In the genomic region with DNA sequence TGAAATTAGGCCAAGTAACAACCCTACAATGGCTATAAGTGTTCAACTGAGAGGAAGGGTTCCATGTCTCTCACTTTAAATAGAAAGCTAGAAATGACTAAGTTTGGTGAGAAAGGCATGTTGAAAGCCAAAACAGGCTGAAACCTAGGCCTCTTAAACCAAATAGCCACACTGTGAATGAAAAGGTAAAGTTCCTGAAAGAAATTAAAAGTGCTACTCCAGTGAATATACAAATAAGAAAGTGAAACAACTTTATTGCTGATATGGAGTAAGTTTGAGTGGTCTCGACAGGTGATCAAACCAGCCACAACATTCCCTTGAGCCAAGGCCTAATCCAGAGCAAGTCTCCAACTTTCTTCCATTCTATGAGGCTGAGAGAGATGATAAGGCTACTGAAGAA, we compare ENCODE assay signal across 12 cellular contexts.
A peak's percentile ranks its signal among the peaks of the same experiment; 100 is the strongest.
DNase-seq lines count a peak whose midpoint lies in the region; ATAC-seq and TF ChIP-seq lines count a peak whose summit lies in the region.
"Had no signal": no experiment of that assay in that cellular context is flagged by ENCODE, and none has a peak within 500 bp of the region (broad histone marks: within the 10 kb centered on the region; RNA-seq: fewer than 3 reads in every experiment).

No MANE protein-coding gene starts in this region.

- H3K4me3 ChIP-seq in GM12865 (ENCODE audit: low read depth, low read length) (no peak overlapping the region), mesenchymal stem cell (ENCODE audit: insufficient read depth in 1 of 2, low read depth in 1 of 2, low read length in 2 of 2) (no peak overlapping the region), PC-3 (ENCODE audit: low read length) (no peak overlapping the region)
- H3K4me3 ChIP-seq: pancreas had no signal

- peaks cover 25% of the 10 kb centered on the region for H3K79me1 ChIP-seq in mesenchymal stem cell (replicated peaks; ENCODE audit: low read length, poor library complexity, severe bottlenecking)

- no peak overlapping the region for H3K18ac ChIP-seq in mesenchymal stem cell (ENCODE audit: low read depth in 1 of 2, low read length in 2 of 2)

- H3K9me2 ChIP-seq in PC-3 (replicated peaks; ENCODE audit: low read length), result no peaks in the 10 kb centered on the region

- H3K9ac ChIP-seq in mesenchymal stem cell (ENCODE audit: low read length) (no peak overlapping the region), PC-3 (ENCODE audit: low read length) (no peak overlapping the region)

- ATAC-seq in GM19395 (IDR thresholded peaks at IDR 0.05; ENCODE audit: unreplicated experiment), result peak; percentile 93
- ATAC-seq in HG02970 (IDR thresholded peaks at IDR 0.05; ENCODE audit: low FRiP score, unreplicated experiment), result peak; percentile 49
- ATAC-seq in T-helper 17 cell, result no peak
- ATAC-seq in PC-3, result no peak
- ATAC-seq: pancreas had no signal

- POLR2A ChIA-PET in PC-3 (lab: Charles Lee; ENCODE audit: unreplicated experiment), result no interaction called here

- H3K4ac ChIP-seq in mesenchymal stem cell (ENCODE audit: low read depth in 1 of 2, low read length in 2 of 2), result no peak overlapping the region

- H2BK120ac ChIP-seq in mesenchymal stem cell (ENCODE audit: low read depth, low read length), result no peak overlapping the region

- H2BK12ac ChIP-seq in mesenchymal stem cell (ENCODE audit: low read length in 2 of 2), result no peak overlapping the region

- H3F3A ChIP-seq in PC-3 (ENCODE audit: low read length, unreplicated experiment), result no peaks in the 10 kb centered on the region

- no peak overlapping the region for H2AFZ ChIP-seq in mesenchymal stem cell (ENCODE audit: low read depth, low read length)
- H2AFZ ChIP-seq in PC-3 (ENCODE audit: low read length), result no peak overlapping the region

- H3K27me3 ChIP-seq in mesenchymal stem cell (ENCODE audit: control insufficient read depth in 1 of 2, insufficient read depth in 1 of 2, low read length in 2 of 2) (no peaks in the 10 kb centered on the region), PC-3 (ENCODE audit: low read length) (no peaks in the 10 kb centered on the region)
- H3K27me3 ChIP-seq: pancreas had no signal

- H2AK5ac ChIP-seq in mesenchymal stem cell (ENCODE audit: low read length, severe bottlenecking), result no peak overlapping the region

- H3K36me3 Mint-ChIP-seq in T-helper 17 cell (ENCODE audit: low read depth), result peaks cover 2% of the 10 kb centered on the region

- no peak overlapping the region for H3K4me2 ChIP-seq in mesenchymal stem cell (ENCODE audit: low read length, poor library complexity, severe bottlenecking)
- H3K4me2 ChIP-seq in PC-3 (ENCODE audit: low read length), result no peak overlapping the region

- H3K4me1 ChIP-seq in mesenchymal stem cell (ENCODE audit: control insufficient read depth, insufficient read depth, low read depth, low read length), result peaks cover 2% of the 10 kb centered on the region
- peaks cover 8% of the 10 kb centered on the region; the same call in 1 of the 2 replicates for H3K4me1 ChIP-seq in PC-3 (ENCODE audit: insufficient read depth, low read length)
- H3K4me1 ChIP-seq: pancreas had no signal

- no peak overlapping the region for H2BK5ac ChIP-seq in mesenchymal stem cell (ENCODE audit: low read depth, low read length, poor library complexity, severe bottlenecking)

- CTCF ChIA-PET in PC-3 (lab: Charles Lee), result no interaction called here

- 100% methylated on average over 1 of the region's 1 CpG for WGBS in mesenchymal stem cell

- no peaks in the 10 kb centered on the region for H4K20me1 ChIP-seq in PC-3 (ENCODE audit: low read length)

- H3K36me3 ChIP-seq in mesenchymal stem cell (ENCODE audit: control insufficient read depth in 1 of 2, insufficient read depth in 2 of 2, low read depth in 1 of 2, low read length in 2 of 2), result no peaks in the 10 kb centered on the region
- no peaks in the 10 kb centered on the region for H3K36me3 ChIP-seq in PC-3 (ENCODE audit: low read depth, low read length)
- H3K36me3 ChIP-seq: pancreas had no signal

- H3K27ac Mint-ChIP-seq in T-helper 17 cell, result peak overlapping the region; percentile 80

- peaks cover 46% of the 10 kb centered on the region for H3K4me1 Mint-ChIP-seq in T-helper 17 cell

- H3K79me2 ChIP-seq in PC-3 (ENCODE audit: low read length), result no peaks in the 10 kb centered on the region

- H3K27ac ChIP-seq in mesenchymal stem cell (ENCODE audit: low read length, poor library complexity, severe bottlenecking) (no peak overlapping the region), PC-3 (ENCODE audit: low read length) (no peak overlapping the region)
- H3K27ac ChIP-seq: pancreas had no signal

- no peak overlapping the region for H3K23ac ChIP-seq in mesenchymal stem cell (ENCODE audit: low read length in 2 of 2)

- H4K91ac ChIP-seq in mesenchymal stem cell (ENCODE audit: low read length), result no peak overlapping the region

- DNase-seq in GM12865 (ENCODE audit: low read depth) (peak; percentile 64), T-helper 17 cell (no peak), RKO (ENCODE audit: low spot score) (no peak), mesenchymal stem cell (no peak), NOMO-1 (lab: John Stamatoyannopoulos, UW; ENCODE audit: unreplicated experiment in 2 of 2) (no peak), PC-3 (no peak)
- DNase-seq: effector CD8-positive, alpha-beta T cell; NCI-H1105; pancreas; SHP77 treated with DMSO at 0.1 percent for 48 hours had no signal

- peak overlapping the region; percentile 52 for H3K4me3 Mint-ChIP-seq in T-helper 17 cell

- H4K8ac ChIP-seq in mesenchymal stem cell (ENCODE audit: low read length), result no peak overlapping the region

- no TSS peak for BruUV-seq in PC-3 (replicated peaks; lab: Mats Ljungman, UMichigan)

- no peak for TF ChIP-seq CTCF in GM12865 (IDR thresholded peaks at IDR 0.05; ENCODE audit: insufficient read depth, low read depth, low read length, missing control alignments)
- no peak for TF ChIP-seq CTCF in PC-3 (conservative IDR thresholded peaks at IDR 0.05; ENCODE audit: low read depth, low read length)

- H3K9me3 ChIP-seq in T-helper 17 cell (ENCODE audit: control insufficient read depth, low read length, poor library complexity, severe bottlenecking) (no peaks in the 10 kb centered on the region), mesenchymal stem cell (ENCODE audit: control insufficient read depth, low read length) (no peaks in the 10 kb centered on the region), PC-3 (ENCODE audit: low read length) (no peaks in the 10 kb centered on the region)
- H3K9me3 ChIP-seq: pancreas had no signal

- intact Hi-C loops in PC-3 (cut with micrococcal nuclease), result no loop called here

- no peak overlapping the region for H3K14ac ChIP-seq in mesenchymal stem cell (ENCODE audit: low read length in 2 of 2)

- no peak overlapping the region for H2BK15ac ChIP-seq in mesenchymal stem cell (ENCODE audit: low read depth, poor library complexity, severe bottlenecking)

- no peaks in the 10 kb centered on the region for H3K27me3 Mint-ChIP-seq in T-helper 17 cell

Comparison
In these comparisons a context has a peak if more than half of its experiments do, and no peak if none do; other contexts are left out.
1. ATAC-seq: peak in GM19395 (single experiment) and HG02970 (single experiment); none in T-helper 17 cell (single experiment) and PC-3 (single experiment).